8 cellular contexts compared by ENCODE assay signal in the genomic region with DNA sequence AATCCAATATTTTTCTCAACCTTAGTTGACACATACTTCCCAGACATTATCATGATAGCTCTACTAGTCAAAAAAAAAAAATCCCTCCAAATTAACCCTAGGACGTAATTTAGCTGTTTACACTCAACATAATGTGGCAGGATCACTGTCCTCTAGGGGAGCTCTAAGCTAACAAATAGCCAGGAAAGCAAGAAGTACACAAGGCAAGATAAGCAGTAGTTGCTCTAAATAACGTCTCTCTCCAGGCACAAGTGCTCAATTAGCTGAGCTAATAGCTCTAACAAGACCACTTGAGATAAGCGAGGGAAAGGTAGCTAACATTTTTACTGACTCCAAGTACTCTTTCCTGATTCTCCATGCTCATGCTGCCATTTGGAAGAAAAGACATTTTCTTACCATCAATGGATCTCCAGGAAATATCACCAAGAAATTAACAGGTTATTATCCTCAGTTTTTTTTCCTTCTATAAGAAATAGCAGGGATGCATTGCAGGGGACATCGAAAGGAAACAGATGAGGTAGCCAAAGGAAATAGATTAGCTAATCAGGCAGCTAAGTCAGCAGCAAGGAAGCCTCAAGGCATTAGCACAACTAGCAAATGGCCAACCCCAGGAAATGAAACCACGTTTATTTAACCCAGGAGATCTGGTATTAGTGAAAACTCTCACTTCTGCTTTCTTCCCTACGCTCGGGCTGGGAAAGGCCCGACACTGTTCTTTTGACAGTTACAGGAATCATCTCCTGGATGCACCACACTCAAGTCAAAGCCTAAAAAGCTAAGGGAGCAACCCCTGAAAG.
DNase-seq lines count a peak whose midpoint lies in the region; ATAC-seq and TF ChIP-seq lines count a peak whose summit lies in the region.

No MANE protein-coding gene starts in this region.

- no peak overlapping the region for H3K27ac ChIP-seq in aorta (ENCODE audit: low read depth in 1 of 2, low read length in 2 of 2)

- 64 to 67% methylated on average over 8 of the region's 8 CpGs for WGBS in aorta, 2 donors

- no peaks in the 10 kb centered on the region for H3K9me3 Mint-ChIP-seq in chondrocyte (ENCODE audit: low read depth)

- no peaks in the 10 kb centered on the region for H3K36me3 ChIP-seq in aorta (ENCODE audit: control insufficient read depth in 1 of 2, insufficient read depth in 2 of 2, low read length in 1 of 2)

- in situ Hi-C loops in ACHN (cut with HindIII; ENCODE audit: low pct_ligation_motif_present, low pct_unique_long_range_greater_than_20kb, low sequenced_read_pairs), result no loop called here

- H3K9me3 ChIP-seq in aorta (ENCODE audit: control insufficient read depth, low read length), result no peaks in the 10 kb centered on the region

- no peak overlapping the region for H3K27ac Mint-ChIP-seq in chondrocyte (ENCODE audit: unreplicated experiment)

- peak; percentile 19 for DNase-seq in ACHN
- peak; percentile 74 for DNase-seq in NAMALWA (ENCODE audit: low spot score)
- DNase-seq in chondrocyte (ENCODE audit: low spot score), result no peak
- DNase-seq in aorta, result no peak
- no peak for DNase-seq in activated gamma-delta T cell (lab: John Stamatoyannopoulos, UW)
- DNase-seq in middle frontal gyrus (ENCODE audit: extremely low spot score, low spot score), result no peak
- DNase-seq in stimulated activated naive CD4-positive, alpha-beta T cell treated with Interleukin-2 at 50 U/mL for 16 hours (lab: John Stamatoyannopoulos, UW), result no peak

- TF ChIP-seq CTCF in chondrocyte (IDR thresholded peaks at IDR 0.05), result peak; percentile 56

- no peak overlapping the region for H3K4me3 ChIP-seq in aorta (ENCODE audit: low read length in 2 of 2)

- intact Hi-C loops in aorta (cut with DNase I), result no loop called here

- no peaks in the 10 kb centered on the region for H3K36me3 Mint-ChIP-seq in chondrocyte (ENCODE audit: low read depth)

- no peak overlapping the region for H3K4me3 Mint-ChIP-seq in chondrocyte (ENCODE audit: unreplicated experiment)

- no peaks in the 10 kb centered on the region for H3K4me1 Mint-ChIP-seq in chondrocyte (ENCODE audit: low read depth)

- no peaks in the 10 kb centered on the region for H3K27me3 ChIP-seq in aorta (ENCODE audit: control insufficient read depth in 1 of 2, insufficient read depth in 2 of 2, low read length in 1 of 2)

- no peaks in the 10 kb centered on the region for H3K27me3 Mint-ChIP-seq in chondrocyte (ENCODE audit: low read depth)

- H3K4me1 ChIP-seq in aorta (ENCODE audit: control insufficient read depth in 1 of 2, insufficient read depth in 2 of 2, low read length in 2 of 2), result no peaks in the 10 kb centered on the region

- peak; percentile 58 for ATAC-seq in GM18858 (IDR thresholded peaks at IDR 0.05; ENCODE audit: unreplicated experiment)
- ATAC-seq in aorta (ENCODE audit: low FRiP score), result no peak

Comparison
In these comparisons a context has a peak if more than half of its experiments do, and no peak if none do; other contexts are left out.
1. DNase-seq: peak in ACHN (single experiment) and NAMALWA (single experiment); none in chondrocyte (single experiment), aorta (0 of 2), activated gamma-delta T cell (single experiment), middle frontal gyrus (single experiment) and stimulated activated naive CD4-positive, alpha-beta T cell treated with Interleukin-2 at 50 U/mL for 16 hours (single experiment).